ENCODE assay signal across 1 cellular context in the genomic region with DNA sequence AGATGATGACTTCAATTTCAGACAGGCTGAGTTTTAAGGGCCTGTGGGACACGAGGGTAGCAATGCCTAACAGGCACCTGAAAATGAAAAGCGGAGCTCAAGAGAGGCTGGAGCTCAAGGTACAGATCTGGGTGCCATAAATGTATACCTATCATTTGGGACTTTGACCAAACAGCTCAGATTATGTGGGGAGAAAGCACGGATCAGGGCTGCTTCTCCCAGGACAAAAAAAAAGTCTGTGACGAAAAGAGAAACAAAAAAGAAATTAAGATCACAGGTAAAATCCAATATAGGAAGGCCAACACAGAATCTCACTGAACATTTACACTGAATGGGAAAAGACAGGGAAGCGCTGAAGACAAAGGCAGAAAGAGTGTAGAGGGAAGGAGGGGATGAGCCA.
TF ChIP-seq lines count a peak whose summit lies in the region.

No MANE protein-coding gene starts in this region.

TF ChIP-seq in GM23338, 12 proteins besides CTCF, POLR2A, EP300 and RAD21 (continued from another document):
- TF ChIP-seq, protein P1, sequence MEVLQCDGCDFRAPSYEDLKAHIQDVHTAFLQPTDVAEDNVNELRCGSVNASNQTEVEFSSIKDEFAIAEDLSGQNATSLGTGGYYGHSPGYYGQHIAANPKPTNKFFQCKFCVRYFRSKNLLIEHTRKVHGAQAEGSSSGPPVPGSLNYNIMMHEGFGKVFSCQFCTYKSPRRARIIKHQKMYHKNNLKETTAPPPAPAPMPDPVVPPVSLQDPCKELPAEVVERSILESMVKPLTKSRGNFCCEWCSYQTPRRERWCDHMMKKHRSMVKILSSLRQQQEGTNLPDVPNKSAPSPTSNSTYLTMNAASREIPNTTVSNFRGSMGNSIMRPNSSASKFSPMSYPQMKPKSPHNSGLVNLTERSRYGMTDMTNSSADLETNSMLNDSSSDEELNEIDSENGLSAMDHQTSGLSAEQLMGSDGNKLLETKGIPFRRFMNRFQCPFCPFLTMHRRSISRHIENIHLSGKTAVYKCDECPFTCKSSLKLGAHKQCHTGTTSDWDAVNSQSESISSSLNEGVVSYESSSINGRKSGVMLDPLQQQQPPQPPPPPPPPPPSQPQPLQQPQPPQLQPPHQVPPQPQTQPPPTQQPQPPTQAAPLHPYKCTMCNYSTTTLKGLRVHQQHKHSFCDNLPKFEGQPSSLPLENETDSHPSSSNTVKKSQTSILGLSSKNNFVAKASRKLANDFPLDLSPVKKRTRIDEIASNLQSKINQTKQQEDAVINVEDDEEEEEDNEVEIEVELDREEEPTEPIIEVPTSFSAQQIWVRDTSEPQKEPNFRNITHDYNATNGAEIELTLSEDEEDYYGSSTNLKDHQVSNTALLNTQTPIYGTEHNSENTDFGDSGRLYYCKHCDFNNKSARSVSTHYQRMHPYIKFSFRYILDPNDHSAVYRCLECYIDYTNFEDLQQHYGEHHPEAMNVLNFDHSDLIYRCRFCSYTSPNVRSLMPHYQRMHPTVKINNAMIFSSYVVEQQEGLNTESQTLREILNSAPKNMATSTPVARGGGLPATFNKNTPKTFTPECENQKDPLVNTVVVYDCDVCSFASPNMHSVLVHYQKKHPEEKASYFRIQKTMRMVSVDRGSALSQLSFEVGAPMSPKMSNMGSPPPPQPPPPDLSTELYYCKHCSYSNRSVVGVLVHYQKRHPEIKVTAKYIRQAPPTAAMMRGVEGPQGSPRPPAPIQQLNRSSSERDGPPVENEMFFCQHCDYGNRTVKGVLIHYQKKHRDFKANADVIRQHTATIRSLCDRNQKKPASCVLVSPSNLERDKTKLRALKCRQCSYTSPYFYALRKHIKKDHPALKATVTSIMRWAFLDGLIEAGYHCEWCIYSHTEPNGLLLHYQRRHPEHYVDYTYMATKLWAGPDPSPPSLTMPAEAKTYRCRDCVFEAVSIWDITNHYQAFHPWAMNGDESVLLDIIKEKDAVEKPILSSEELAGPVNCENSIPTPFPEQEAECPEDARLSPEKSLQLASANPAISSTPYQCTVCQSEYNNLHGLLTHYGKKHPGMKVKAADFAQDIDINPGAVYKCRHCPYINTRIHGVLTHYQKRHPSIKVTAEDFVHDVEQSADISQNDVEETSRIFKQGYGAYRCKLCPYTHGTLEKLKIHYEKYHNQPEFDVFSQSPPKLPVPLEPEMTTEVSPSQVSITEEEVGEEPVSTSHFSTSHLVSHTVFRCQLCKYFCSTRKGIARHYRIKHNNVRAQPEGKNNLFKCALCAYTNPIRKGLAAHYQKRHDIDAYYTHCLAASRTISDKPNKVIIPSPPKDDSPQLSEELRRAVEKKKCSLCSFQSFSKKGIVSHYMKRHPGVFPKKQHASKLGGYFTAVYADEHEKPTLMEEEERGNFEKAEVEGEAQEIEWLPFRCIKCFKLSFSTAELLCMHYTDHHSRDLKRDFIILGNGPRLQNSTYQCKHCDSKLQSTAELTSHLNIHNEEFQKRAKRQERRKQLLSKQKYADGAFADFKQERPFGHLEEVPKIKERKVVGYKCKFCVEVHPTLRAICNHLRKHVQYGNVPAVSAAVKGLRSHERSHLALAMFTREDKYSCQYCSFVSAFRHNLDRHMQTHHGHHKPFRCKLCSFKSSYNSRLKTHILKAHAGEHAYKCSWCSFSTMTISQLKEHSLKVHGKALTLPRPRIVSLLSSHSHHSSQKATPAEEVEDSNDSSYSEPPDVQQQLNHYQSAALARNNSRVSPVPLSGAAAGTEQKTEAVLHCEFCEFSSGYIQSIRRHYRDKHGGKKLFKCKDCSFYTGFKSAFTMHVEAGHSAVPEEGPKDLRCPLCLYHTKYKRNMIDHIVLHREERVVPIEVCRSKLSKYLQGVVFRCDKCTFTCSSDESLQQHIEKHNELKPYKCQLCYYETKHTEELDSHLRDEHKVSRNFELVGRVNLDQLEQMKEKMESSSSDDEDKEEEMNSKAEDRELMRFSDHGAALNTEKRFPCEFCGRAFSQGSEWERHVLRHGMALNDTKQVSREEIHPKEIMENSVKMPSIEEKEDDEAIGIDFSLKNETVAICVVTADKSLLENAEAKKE (CRISPR knock-in tag; IDR thresholded peaks at IDR 0.05), result no peak
- TF ChIP-seq EZH2phosphoT487 (IDR thresholded peaks at IDR 0.05; ENCODE audit: unreplicated experiment) (no peak), NANOG (IDR thresholded peaks at IDR 0.05; ENCODE audit: borderline replicate concordance) (no peak), EZH2 (IDR thresholded peaks at IDR 0.05; ENCODE audit: low read depth, unreplicated experiment) (no peak), ZNF114 (CRISPR knock-in tag; IDR thresholded peaks at IDR 0.05) (no peak), ZNF331 (CRISPR knock-in tag; IDR thresholded peaks at IDR 0.05; ENCODE audit: low read depth) (no peak)
- TF ChIP-seq, protein P2, sequence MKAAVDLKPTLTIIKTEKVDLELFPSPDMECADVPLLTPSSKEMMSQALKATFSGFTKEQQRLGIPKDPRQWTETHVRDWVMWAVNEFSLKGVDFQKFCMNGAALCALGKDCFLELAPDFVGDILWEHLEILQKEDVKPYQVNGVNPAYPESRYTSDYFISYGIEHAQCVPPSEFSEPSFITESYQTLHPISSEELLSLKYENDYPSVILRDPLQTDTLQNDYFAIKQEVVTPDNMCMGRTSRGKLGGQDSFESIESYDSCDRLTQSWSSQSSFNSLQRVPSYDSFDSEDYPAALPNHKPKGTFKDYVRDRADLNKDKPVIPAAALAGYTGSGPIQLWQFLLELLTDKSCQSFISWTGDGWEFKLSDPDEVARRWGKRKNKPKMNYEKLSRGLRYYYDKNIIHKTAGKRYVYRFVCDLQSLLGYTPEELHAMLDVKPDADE (IDR thresholded peaks at IDR 0.05), result no peak
- TF ChIP-seq, protein P3, sequence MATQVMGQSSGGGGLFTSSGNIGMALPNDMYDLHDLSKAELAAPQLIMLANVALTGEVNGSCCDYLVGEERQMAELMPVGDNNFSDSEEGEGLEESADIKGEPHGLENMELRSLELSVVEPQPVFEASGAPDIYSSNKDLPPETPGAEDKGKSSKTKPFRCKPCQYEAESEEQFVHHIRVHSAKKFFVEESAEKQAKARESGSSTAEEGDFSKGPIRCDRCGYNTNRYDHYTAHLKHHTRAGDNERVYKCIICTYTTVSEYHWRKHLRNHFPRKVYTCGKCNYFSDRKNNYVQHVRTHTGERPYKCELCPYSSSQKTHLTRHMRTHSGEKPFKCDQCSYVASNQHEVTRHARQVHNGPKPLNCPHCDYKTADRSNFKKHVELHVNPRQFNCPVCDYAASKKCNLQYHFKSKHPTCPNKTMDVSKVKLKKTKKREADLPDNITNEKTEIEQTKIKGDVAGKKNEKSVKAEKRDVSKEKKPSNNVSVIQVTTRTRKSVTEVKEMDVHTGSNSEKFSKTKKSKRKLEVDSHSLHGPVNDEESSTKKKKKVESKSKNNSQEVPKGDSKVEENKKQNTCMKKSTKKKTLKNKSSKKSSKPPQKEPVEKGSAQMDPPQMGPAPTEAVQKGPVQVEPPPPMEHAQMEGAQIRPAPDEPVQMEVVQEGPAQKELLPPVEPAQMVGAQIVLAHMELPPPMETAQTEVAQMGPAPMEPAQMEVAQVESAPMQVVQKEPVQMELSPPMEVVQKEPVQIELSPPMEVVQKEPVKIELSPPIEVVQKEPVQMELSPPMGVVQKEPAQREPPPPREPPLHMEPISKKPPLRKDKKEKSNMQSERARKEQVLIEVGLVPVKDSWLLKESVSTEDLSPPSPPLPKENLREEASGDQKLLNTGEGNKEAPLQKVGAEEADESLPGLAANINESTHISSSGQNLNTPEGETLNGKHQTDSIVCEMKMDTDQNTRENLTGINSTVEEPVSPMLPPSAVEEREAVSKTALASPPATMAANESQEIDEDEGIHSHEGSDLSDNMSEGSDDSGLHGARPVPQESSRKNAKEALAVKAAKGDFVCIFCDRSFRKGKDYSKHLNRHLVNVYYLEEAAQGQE (IDR thresholded peaks at IDR 0.05; ENCODE audit: unreplicated experiment), result no peak
